22 cellular contexts compared by ENCODE assay signal in the genomic region with DNA sequence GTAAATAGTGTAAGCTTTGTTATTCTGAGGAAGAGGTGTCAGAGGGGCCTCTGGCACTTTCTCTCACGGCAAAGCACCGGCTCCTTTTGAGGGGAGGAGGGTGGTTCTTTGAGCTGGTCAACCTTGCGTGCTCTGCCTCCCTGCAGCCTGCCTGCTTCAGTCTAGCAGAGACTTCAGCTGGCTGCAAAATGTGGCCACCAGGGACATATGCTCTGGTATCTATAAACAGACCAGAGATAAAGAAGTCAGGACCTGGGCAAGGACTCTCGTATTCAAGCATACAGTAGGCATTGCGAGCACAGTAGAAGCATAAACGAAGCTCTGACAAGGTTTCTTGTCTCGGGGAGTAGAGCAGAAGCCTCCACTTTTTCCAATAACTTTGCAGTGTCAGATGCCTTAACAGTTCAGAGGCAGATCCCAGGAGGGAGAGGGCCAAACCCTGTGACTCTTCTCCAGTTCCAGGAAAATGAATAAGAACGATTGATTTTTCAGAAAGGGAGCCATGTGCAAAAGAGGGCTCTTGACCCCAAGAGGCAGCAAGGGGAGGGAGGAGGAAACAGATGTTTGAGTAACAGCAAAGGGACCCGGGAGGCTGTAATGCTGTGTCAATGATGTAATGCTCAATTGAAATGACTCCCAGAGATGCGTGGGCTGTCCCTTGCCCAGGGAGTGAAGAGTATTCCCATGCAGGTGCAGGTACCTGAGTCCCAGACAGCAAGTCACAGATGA. TPM values are rescaled to one million over a fixed set of nuclear protein-coding genes. Genes with fewer than 3 reads are reported as not detected.
DNase-seq lines count a peak whose midpoint lies in the region; ATAC-seq and TF ChIP-seq lines count a peak whose summit lies in the region.
"Had no signal": no experiment of that assay in that cellular context is flagged by ENCODE, and none has a peak within 500 bp of the region (broad histone marks: within the 10 kb centered on the region; RNA-seq: fewer than 3 reads in every experiment).

No MANE protein-coding gene starts in this region.

- no peaks in the 10 kb centered on the region for H3K9me3 Mint-ChIP-seq in effector memory CD8-positive, alpha-beta T cell
- H3K9me3 Mint-ChIP-seq in neural crest cell, result peaks cover 7% of the 10 kb centered on the region
- H3K9me3 Mint-ChIP-seq: activated CD4-positive, alpha-beta T cell treated with anti-CD3 and anti-CD28 coated beads, Interleukin-2, amount 10 ng/mL, durations not matched to agents 24 days and 14 days; HFFc6 had no signal

- H3K27me3 Mint-ChIP-seq in effector memory CD8-positive, alpha-beta T cell, result no peaks in the 10 kb centered on the region
- H3K27me3 Mint-ChIP-seq in neural crest cell (ENCODE audit: low read depth), result no peaks in the 10 kb centered on the region
- H3K27me3 Mint-ChIP-seq: activated CD4-positive, alpha-beta T cell treated with anti-CD3 and anti-CD28 coated beads, Interleukin-2, amount 10 ng/mL, durations not matched to agents 24 days and 14 days; activated naive CD4-positive, alpha-beta T cell treated with anti-CD3 and anti-CD28 coated beads, Interleukin-2, amount 10 ng/mL, durations not matched to agents 7 days and 5 days; naive B cell had no signal

- no peaks in the 10 kb centered on the region for H3K36me3 ChIP-seq in BE2C
- H3K36me3 ChIP-seq: prostate gland had no signal

- H3K4me1 ChIP-seq in BE2C, result no peaks in the 10 kb centered on the region
- H3K4me1 ChIP-seq: prostate gland, transverse colon had no signal

- H3K9me3 ChIP-seq in BE2C, result no peaks in the 10 kb centered on the region
- H3K9me3 ChIP-seq: prostate gland, transverse colon had no signal

- peak overlapping the region; percentile 20 to 29 for H3K4me3 Mint-ChIP-seq in effector memory CD8-positive, alpha-beta T cell
- H3K4me3 Mint-ChIP-seq in neural crest cell, result peak overlapping the region; percentile 31
- H3K4me3 Mint-ChIP-seq: activated CD4-positive, alpha-beta T cell treated with anti-CD3 and anti-CD28 coated beads, Interleukin-2, amount 10 ng/mL, durations not matched to agents 24 days and 14 days; activated naive CD4-positive, alpha-beta T cell treated with anti-CD3 and anti-CD28 coated beads, Interleukin-2, amount 10 ng/mL, durations not matched to agents 7 days and 5 days; CD14-positive monocyte; HFFc6; naive B cell had no signal

- DNase-seq in NCI-H2029 (lab: John Stamatoyannopoulos, UW), result peak; percentile 12
- no peak for DNase-seq in NCI-H2029 treated with DMSO at 0.1 percent for 48 hours (lab: John Stamatoyannopoulos, UW)
- peak; percentile 6 to 7 for DNase-seq in Kasumi-1 (lab: John Stamatoyannopoulos, UW)
- no peak for DNase-seq in effector memory CD8-positive, alpha-beta T cell
- peak; percentile 9 for DNase-seq in neural crest cell (ENCODE audit: low read depth, low spot score)
- DNase-seq in effector CD4-positive, alpha-beta T cell, result no peak
- no peak for DNase-seq in BE2C
- DNase-seq in hypothalamus (lab: John Stamatoyannopoulos, UW), result no peak
- DNase-seq: 8988T; activated CD4-positive, alpha-beta T cell treated with anti-CD3 and anti-CD28 coated beads, Interleukin-2, amount 10 ng/mL, durations not matched to agents 24 days and 14 days; activated naive CD4-positive, alpha-beta T cell treated with anti-CD3 and anti-CD28 coated beads, Interleukin-2, amount 10 ng/mL, durations not matched to agents 7 days and 5 days; HFFc6; naive B cell; NCI-H1436; NCI-H446; stimulated activated naive CD4-positive, alpha-beta T cell; T-helper 9 cell; transverse colon had no signal

- no peak overlapping the region for H3K4me3 ChIP-seq in BE2C (ENCODE audit: low read depth, low read length)
- H3K4me3 ChIP-seq: coronary artery, prostate gland, transverse colon had no signal

- ATAC-seq in effector memory CD8-positive, alpha-beta T cell (replicated peaks), result peak; percentile 21

- peak overlapping the region in 1 of 2 donors; percentile 91 for H3K27ac Mint-ChIP-seq in effector memory CD8-positive, alpha-beta T cell
- H3K27ac Mint-ChIP-seq in neural crest cell (ENCODE audit: unreplicated experiment), result peak overlapping the region; percentile 52
- H3K27ac Mint-ChIP-seq: activated CD4-positive, alpha-beta T cell treated with anti-CD3 and anti-CD28 coated beads, Interleukin-2, amount 10 ng/mL, durations not matched to agents 24 days and 14 days; activated naive CD4-positive, alpha-beta T cell treated with anti-CD3 and anti-CD28 coated beads, Interleukin-2, amount 10 ng/mL, durations not matched to agents 7 days and 5 days; CD14-positive monocyte; HFFc6; naive B cell had no signal

- H3K27me3 ChIP-seq in BE2C, result no peaks in the 10 kb centered on the region
- H3K27me3 ChIP-seq: transverse colon had no signal

- H3K4me1 Mint-ChIP-seq in effector memory CD8-positive, alpha-beta T cell (ENCODE audit: low read depth in 2 of 2), result peaks cover 7 to 28% of the 10 kb centered on the region in 2 donors
- peaks cover 51% of the 10 kb centered on the region for H3K4me1 Mint-ChIP-seq in neural crest cell
- H3K4me1 Mint-ChIP-seq: activated naive CD4-positive, alpha-beta T cell treated with anti-CD3 and anti-CD28 coated beads, Interleukin-2, amount 10 ng/mL, durations not matched to agents 7 days and 5 days; naive B cell had no signal

- no peak for TF ChIP-seq CTCF in neural crest cell (conservative IDR thresholded peaks at IDR 0.05)
- TF ChIP-seq CTCF in BE2C (IDR thresholded peaks at IDR 0.05; ENCODE audit: low read depth, low read length), result no peak

- no peaks in the 10 kb centered on the region for H3K36me3 Mint-ChIP-seq in effector memory CD8-positive, alpha-beta T cell (ENCODE audit: insufficient read depth)
- H3K36me3 Mint-ChIP-seq in neural crest cell (ENCODE audit: low read depth), result no peaks in the 10 kb centered on the region
- H3K36me3 Mint-ChIP-seq: activated naive CD4-positive, alpha-beta T cell treated with anti-CD3 and anti-CD28 coated beads, Interleukin-2, amount 10 ng/mL, durations not matched to agents 7 days and 5 days; CD14-positive monocyte; naive B cell had no signal

RNA-seq across cellular contexts. Expression of a gene that starts 57.9 kb away (rescaled TPM):
- total RNA-seq in neural crest cell, result 1.9 and 2.1 TPM in 2 replicates
- polyA plus RNA-seq in BE2C (2012; ENCODE audit: insufficient read depth, insufficient read length, low read depth), result not detected
- total RNA-seq: activated CD4-positive, alpha-beta T cell treated with anti-CD3 and anti-CD28 coated beads, Interleukin-2, amount 10 ng/mL, durations not matched to agents 24 days and 14 days; HFFc6; lung microvascular endothelial cell had no signal
- polyA plus RNA-seq: CD14-positive monocyte had no signal

Comparison
In these comparisons a context has a peak if more than half of its experiments do, and no peak if none do; other contexts are left out.
1. DNase-seq: peak in NCI-H2029 (single experiment), Kasumi-1 (2 of 2) and neural crest cell (single experiment); none in NCI-H2029 treated with DMSO at 0.1 percent for 48 hours (single experiment), effector memory CD8-positive, alpha-beta T cell (0 of 3), effector CD4-positive, alpha-beta T cell (single experiment), BE2C (single experiment) and hypothalamus (0 of 51).